8 cellular contexts compared by ENCODE assay signal in the genomic region with DNA sequence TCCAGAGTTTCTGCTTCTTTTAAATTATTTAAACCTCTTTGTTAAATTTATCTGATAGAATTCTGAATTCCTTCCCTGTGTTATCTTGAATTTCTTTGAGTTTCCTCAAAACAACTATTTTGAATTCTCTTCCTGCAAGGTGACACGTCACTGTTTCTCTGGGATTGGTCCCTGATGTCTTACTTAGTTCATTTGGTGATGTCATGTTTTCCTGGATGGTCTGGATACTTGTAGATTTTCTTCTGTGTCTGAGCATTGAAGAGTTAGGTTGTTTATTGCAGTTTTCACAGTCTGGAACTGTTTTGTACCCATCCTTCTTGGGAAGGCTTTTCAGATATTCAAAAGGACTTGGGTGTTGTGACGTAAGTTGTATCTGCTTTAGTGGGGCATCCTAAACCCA.
"Had no signal": no experiment of that assay in that cellular context is flagged by ENCODE, and none has a peak within 500 bp of the region (broad histone marks: within the 10 kb centered on the region; RNA-seq: fewer than 3 reads in every experiment).

No MANE protein-coding gene starts in this region.

- H3K4me3 ChIP-seq: GM12878 had no signal

- ATAC-seq: GM12878 had no signal

- DNase-seq: GDM1, GF-D8 had no signal

- FAIRE-seq: G401.6, GM12878, GM12891, GM12892, GM18507, GM19239 had no signal
